Comparison of ENCODE assay signal across 1 cellular context in genomic region chr6:167735498-167736201, GRCh38.
TF ChIP-seq lines count a peak whose summit lies in the region.

No MANE protein-coding gene starts in this region.

TF ChIP-seq in HepG2, 621 proteins besides CTCF, POLR2A, EP300 and RAD21 (continued from another document and continues in another):
- TF ChIP-seq, protein P1, sequence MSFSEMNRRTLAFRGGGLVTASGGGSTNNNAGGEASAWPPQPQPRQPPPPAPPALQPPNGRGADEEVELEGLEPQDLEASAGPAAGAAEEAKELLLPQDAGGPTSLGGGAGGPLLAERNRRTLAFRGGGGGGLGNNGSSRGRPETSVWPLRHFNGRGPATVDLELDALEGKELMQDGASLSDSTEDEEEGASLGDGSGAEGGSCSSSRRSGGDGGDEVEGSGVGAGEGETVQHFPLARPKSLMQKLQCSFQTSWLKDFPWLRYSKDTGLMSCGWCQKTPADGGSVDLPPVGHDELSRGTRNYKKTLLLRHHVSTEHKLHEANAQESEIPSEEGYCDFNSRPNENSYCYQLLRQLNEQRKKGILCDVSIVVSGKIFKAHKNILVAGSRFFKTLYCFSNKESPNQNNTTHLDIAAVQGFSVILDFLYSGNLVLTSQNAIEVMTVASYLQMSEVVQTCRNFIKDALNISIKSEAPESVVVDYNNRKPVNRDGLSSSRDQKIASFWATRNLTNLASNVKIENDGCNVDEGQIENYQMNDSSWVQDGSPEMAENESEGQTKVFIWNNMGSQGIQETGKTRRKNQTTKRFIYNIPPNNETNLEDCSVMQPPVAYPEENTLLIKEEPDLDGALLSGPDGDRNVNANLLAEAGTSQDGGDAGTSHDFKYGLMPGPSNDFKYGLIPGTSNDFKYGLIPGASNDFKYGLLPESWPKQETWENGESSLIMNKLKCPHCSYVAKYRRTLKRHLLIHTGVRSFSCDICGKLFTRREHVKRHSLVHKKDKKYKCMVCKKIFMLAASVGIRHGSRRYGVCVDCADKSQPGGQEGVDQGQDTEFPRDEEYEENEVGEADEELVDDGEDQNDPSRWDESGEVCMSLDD (CRISPR knock-in tag; IDR thresholded peaks at IDR 0.05; ENCODE audit: borderline replicate concordance): no peak
- peak; percentile 100 for TF ChIP-seq MTA1 (CRISPR knock-in tag; IDR thresholded peaks at IDR 0.05; ENCODE audit: borderline replicate concordance)
- TF ChIP-seq, protein P2, sequence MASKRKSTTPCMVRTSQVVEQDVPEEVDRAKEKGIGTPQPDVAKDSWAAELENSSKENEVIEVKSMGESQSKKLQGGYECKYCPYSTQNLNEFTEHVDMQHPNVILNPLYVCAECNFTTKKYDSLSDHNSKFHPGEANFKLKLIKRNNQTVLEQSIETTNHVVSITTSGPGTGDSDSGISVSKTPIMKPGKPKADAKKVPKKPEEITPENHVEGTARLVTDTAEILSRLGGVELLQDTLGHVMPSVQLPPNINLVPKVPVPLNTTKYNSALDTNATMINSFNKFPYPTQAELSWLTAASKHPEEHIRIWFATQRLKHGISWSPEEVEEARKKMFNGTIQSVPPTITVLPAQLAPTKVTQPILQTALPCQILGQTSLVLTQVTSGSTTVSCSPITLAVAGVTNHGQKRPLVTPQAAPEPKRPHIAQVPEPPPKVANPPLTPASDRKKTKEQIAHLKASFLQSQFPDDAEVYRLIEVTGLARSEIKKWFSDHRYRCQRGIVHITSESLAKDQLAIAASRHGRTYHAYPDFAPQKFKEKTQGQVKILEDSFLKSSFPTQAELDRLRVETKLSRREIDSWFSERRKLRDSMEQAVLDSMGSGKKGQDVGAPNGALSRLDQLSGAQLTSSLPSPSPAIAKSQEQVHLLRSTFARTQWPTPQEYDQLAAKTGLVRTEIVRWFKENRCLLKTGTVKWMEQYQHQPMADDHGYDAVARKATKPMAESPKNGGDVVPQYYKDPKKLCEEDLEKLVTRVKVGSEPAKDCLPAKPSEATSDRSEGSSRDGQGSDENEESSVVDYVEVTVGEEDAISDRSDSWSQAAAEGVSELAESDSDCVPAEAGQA (IDR thresholded peaks at IDR 0.05; ENCODE audit: low read depth): no peak
- TF ChIP-seq, protein P2 (CRISPR knock-in tag; IDR thresholded peaks at IDR 0.05; ENCODE audit: borderline replicate concordance): no peak
- TF ChIP-seq, protein P3, sequence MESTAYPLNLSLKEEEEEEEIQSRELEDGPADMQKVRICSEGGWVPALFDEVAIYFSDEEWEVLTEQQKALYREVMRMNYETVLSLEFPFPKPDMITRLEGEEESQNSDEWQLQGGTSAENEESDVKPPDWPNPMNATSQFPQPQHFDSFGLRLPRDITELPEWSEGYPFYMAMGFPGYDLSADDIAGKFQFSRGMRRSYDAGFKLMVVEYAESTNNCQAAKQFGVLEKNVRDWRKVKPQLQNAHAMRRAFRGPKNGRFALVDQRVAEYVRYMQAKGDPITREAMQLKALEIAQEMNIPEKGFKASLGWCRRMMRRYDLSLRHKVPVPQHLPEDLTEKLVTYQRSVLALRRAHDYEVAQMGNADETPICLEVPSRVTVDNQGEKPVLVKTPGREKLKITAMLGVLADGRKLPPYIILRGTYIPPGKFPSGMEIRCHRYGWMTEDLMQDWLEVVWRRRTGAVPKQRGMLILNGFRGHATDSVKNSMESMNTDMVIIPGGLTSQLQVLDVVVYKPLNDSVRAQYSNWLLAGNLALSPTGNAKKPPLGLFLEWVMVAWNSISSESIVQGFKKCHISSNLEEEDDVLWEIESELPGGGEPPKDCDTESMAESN (CRISPR knock-in tag; conservative IDR thresholded peaks at IDR 0.05): peak; percentile 81
- TF ChIP-seq ZNF264 (CRISPR knock-in tag; IDR thresholded peaks at IDR 0.05): peak; percentile 15; the same call in 1 of the 2 replicates
- TF ChIP-seq, protein P4, sequence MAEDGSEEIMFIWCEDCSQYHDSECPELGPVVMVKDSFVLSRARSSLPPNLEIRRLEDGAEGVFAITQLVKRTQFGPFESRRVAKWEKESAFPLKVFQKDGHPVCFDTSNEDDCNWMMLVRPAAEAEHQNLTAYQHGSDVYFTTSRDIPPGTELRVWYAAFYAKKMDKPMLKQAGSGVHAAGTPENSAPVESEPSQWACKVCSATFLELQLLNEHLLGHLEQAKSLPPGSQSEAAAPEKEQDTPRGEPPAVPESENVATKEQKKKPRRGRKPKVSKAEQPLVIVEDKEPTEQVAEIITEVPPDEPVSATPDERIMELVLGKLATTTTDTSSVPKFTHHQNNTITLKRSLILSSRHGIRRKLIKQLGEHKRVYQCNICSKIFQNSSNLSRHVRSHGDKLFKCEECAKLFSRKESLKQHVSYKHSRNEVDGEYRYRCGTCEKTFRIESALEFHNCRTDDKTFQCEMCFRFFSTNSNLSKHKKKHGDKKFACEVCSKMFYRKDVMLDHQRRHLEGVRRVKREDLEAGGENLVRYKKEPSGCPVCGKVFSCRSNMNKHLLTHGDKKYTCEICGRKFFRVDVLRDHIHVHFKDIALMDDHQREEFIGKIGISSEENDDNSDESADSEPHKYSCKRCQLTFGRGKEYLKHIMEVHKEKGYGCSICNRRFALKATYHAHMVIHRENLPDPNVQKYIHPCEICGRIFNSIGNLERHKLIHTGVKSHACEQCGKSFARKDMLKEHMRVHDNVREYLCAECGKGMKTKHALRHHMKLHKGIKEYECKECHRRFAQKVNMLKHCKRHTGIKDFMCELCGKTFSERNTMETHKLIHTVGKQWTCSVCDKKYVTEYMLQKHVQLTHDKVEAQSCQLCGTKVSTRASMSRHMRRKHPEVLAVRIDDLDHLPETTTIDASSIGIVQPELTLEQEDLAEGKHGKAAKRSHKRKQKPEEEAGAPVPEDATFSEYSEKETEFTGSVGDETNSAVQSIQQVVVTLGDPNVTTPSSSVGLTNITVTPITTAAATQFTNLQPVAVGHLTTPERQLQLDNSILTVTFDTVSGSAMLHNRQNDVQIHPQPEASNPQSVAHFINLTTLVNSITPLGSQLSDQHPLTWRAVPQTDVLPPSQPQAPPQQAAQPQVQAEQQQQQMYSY (CRISPR knock-in tag; IDR thresholded peaks at IDR 0.05): peak; percentile 88
- peak; percentile 56; the same call in 1 of the 2 replicates for TF ChIP-seq HOXA7 (CRISPR knock-in tag; IDR thresholded peaks at IDR 0.05)
- peak; percentile 93; the same call in 1 of the 2 replicates for TF ChIP-seq ZNF839 (CRISPR knock-in tag; IDR thresholded peaks at IDR 0.05; ENCODE audit: borderline replicate concordance)
- TF ChIP-seq, protein P5, sequence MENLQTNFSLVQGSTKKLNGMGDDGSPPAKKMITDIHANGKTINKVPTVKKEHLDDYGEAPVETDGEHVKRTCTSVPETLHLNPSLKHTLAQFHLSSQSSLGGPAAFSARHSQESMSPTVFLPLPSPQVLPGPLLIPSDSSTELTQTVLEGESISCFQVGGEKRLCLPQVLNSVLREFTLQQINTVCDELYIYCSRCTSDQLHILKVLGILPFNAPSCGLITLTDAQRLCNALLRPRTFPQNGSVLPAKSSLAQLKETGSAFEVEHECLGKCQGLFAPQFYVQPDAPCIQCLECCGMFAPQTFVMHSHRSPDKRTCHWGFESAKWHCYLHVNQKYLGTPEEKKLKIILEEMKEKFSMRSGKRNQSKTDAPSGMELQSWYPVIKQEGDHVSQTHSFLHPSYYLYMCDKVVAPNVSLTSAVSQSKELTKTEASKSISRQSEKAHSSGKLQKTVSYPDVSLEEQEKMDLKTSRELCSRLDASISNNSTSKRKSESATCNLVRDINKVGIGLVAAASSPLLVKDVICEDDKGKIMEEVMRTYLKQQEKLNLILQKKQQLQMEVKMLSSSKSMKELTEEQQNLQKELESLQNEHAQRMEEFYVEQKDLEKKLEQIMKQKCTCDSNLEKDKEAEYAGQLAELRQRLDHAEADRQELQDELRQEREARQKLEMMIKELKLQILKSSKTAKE (CRISPR knock-in tag; IDR thresholded peaks at IDR 0.05; ENCODE audit: borderline replicate concordance): peak; percentile 99
- TF ChIP-seq KAT2B (IDR thresholded peaks at IDR 0.05; ENCODE audit: borderline replicate concordance, low read depth, low read length): no peak
- TF ChIP-seq ZNF552 (CRISPR knock-in tag; IDR thresholded peaks at IDR 0.05; ENCODE audit: borderline replicate concordance): no peak; the same call in 1 of the 2 replicates
- peak; percentile 63 for TF ChIP-seq PHF21A (CRISPR knock-in tag; IDR thresholded peaks at IDR 0.05)
- TF ChIP-seq ZNF780A (CRISPR knock-in tag; IDR thresholded peaks at IDR 0.05): 0 out of 2 replicates have a peak, but pooled peaks have one; percentile 48
- TF ChIP-seq THAP11 (CRISPR knock-in tag; IDR thresholded peaks at IDR 0.05): peak; percentile 21; the same call in 1 of the 2 replicates
- TF ChIP-seq, protein P6, sequence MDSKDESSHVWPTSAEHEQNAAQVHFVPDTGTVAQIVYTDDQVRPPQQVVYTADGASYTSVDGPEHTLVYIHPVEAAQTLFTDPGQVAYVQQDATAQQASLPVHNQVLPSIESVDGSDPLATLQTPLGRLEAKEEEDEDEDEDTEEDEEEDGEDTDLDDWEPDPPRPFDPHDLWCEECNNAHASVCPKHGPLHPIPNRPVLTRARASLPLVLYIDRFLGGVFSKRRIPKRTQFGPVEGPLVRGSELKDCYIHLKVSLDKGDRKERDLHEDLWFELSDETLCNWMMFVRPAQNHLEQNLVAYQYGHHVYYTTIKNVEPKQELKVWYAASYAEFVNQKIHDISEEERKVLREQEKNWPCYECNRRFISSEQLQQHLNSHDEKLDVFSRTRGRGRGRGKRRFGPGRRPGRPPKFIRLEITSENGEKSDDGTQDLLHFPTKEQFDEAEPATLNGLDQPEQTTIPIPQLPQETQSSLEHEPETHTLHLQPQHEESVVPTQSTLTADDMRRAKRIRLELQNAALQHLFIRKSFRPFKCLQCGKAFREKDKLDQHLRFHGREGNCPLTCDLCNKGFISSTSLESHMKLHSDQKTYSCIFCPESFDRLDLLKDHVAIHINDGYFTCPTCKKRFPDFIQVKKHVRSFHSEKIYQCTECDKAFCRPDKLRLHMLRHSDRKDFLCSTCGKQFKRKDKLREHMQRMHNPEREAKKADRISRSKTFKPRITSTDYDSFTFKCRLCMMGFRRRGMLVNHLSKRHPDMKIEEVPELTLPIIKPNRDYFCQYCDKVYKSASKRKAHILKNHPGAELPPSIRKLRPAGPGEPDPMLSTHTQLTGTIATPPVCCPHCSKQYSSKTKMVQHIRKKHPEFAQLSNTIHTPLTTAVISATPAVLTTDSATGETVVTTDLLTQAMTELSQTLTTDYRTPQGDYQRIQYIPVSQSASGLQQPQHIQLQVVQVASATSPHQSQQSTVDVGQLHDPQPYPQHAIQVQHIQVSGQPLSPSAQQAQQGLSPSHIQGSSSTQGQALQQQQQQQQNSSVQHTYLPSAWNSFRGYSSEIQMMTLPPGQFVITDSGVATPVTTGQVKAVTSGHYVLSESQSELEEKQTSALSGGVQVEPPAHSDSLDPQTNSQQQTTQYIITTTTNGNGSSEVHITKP (CRISPR knock-in tag; IDR thresholded peaks at IDR 0.05; ENCODE audit: low read depth): no peak
- TF ChIP-seq HDAC1 (CRISPR knock-in tag; IDR thresholded peaks at IDR 0.05): peak; percentile 99
- 0 out of 2 replicates have a peak, but pooled peaks have one; percentile 37 for TF ChIP-seq ARHGAP35 (CRISPR knock-in tag; IDR thresholded peaks at IDR 0.05; ENCODE audit: borderline replicate concordance)
- peak; percentile 44; the same call in 1 of the 2 replicates for TF ChIP-seq ZFP90 (CRISPR knock-in tag; IDR thresholded peaks at IDR 0.05; ENCODE audit: borderline replicate concordance)
- TF ChIP-seq ZMYM3 (CRISPR knock-in tag; IDR thresholded peaks at IDR 0.05): peak; percentile 77
- no peak for TF ChIP-seq STAT5B (CRISPR knock-in tag; IDR thresholded peaks at IDR 0.05)
- peak; percentile 9 for TF ChIP-seq ZNF274 (CRISPR knock-in tag; IDR thresholded peaks at IDR 0.05)
- TF ChIP-seq ZNF44 (CRISPR knock-in tag; IDR thresholded peaks at IDR 0.05): peak; percentile 70; the same call in 1 of the 2 replicates
- TF ChIP-seq SKI (IDR thresholded peaks at IDR 0.05; ENCODE audit: partially characterized antibody): peak; percentile 92
- peak; percentile 75 for TF ChIP-seq XRCC5 (optimal IDR thresholded peaks at IDR 0.05; ENCODE audit: low read length)
- peak; percentile 84; the same call in 1 of the 2 replicates for TF ChIP-seq ZNF605 (CRISPR knock-in tag; IDR thresholded peaks at IDR 0.05)
- TF ChIP-seq HOXA9 (CRISPR knock-in tag; IDR thresholded peaks at IDR 0.05; ENCODE audit: borderline replicate concordance): peak; percentile 72; the same call in 1 of the 2 replicates
- TF ChIP-seq ZBTB1 (CRISPR knock-in tag; IDR thresholded peaks at IDR 0.05; ENCODE audit: borderline replicate concordance): no peak
- no peak for TF ChIP-seq KMT2B (CRISPR knock-in tag; IDR thresholded peaks at IDR 0.05)
- 0 out of 2 replicates have a peak, but pooled peaks have one; percentile 56 for TF ChIP-seq ZNF563 (CRISPR knock-in tag; IDR thresholded peaks at IDR 0.05)
- no peak for TF ChIP-seq MIER2 (CRISPR knock-in tag; IDR thresholded peaks at IDR 0.05)
- TF ChIP-seq TFAP4 (IDR thresholded peaks at IDR 0.05; ENCODE audit: borderline replicate concordance, low read depth): peak; percentile 95
- no peak for TF ChIP-seq ZNF230 (CRISPR knock-in tag; IDR thresholded peaks at IDR 0.05)
